In the genomic region with DNA sequence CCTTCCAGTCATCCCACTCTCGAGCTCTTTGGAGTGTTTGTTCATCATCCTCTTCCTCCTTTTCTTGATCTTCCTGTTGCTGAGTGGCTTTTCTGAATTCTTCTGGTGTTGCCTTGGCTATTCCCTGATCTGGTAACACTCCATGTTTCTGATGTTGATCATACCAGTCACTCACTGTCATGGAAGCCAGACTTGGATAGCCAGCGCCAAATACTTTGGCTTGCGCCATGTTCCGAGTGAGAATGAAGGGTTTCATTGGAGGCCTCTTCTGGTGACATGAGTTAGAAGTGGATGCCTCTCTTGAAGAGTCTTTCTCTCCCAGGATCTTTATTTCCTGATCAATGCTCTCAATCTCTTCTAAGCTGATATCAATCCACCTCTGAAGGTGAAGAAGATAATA, we compare ENCODE assay signal across 24 cellular contexts. TPM values are rescaled to one million over a fixed set of nuclear protein-coding genes. Genes with fewer than 3 reads are reported as not detected.
DNase-seq lines count a peak whose midpoint lies in the region; ATAC-seq, FAIRE-seq and TF ChIP-seq lines count a peak whose summit lies in the region.
"Had no signal": no experiment of that assay in that cellular context is flagged by ENCODE, and none has a peak within 500 bp of the region (broad histone marks: within the 10 kb centered on the region; RNA-seq: fewer than 3 reads in every experiment).

No MANE protein-coding gene starts in this region.

- H4K20me1 ChIP-seq in neural progenitor cell (ENCODE audit: low read depth) = no peaks in the 10 kb centered on the region

- H3K36me3 Mint-ChIP-seq in activated CD8-positive, alpha-beta T cell treated with anti-CD3 and anti-CD28 coated beads for 36 hours (ENCODE audit: low read depth) = peaks cover 5% of the 10 kb centered on the region
- no peaks in the 10 kb centered on the region for H3K36me3 Mint-ChIP-seq in activated CD8-positive, alpha-beta T cell treated with anti-CD3 and anti-CD28 coated beads, Interleukin-2, amount 10 ng/mL, durations not matched to agents 7 days and 5 days (ENCODE audit: low read depth)
- H3K36me3 Mint-ChIP-seq in T-cell (no peaks in the 10 kb centered on the region), neural progenitor cell (no peaks in the 10 kb centered on the region)
- no peaks in the 10 kb centered on the region for H3K36me3 Mint-ChIP-seq in dendritic cell treated with granulocyte-macrophage colony-stimulating factor and Interleukin-4, amounts not matched to agents 40 ng/mL and 50 ng/mL, for 4 days (ENCODE audit: low read depth)

- POLR2A ChIA-PET in activated CD8-positive, alpha-beta T cell treated with anti-CD3 and anti-CD28 coated beads for 36 hours (lab: Charles Lee) = interaction anchor here (0.8 to 9.8 kb wide), 5 partner anchors 10 to 1220 kb away, joined by 3 to 235 read pairs (median 18); partner anchors contain the start of genes RAD51C and TEX14
- POLR2A ChIA-PET in activated CD8-positive, alpha-beta T cell treated with anti-CD3 and anti-CD28 coated beads, Interleukin-2, amount 10 ng/mL, durations not matched to agents 7 days and 5 days (lab: Charles Lee) = interaction anchor here (9.7 kb wide), 1 partner anchor 29 kb away, joined by 272 read pairs; no protein-coding TSS in a partner anchor
- POLR2A ChIA-PET in T-cell (lab: Charles Lee) = interaction anchor here in 1 of 2 donors (3.2 kb wide), 1 partner anchor 29 kb away, joined by 29 read pairs; no protein-coding TSS in a partner anchor

- peaks cover 9% of the 10 kb centered on the region for H3K27me3 Mint-ChIP-seq in activated CD8-positive, alpha-beta T cell treated with anti-CD3 and anti-CD28 coated beads for 36 hours
- peaks cover 9% of the 10 kb centered on the region for H3K27me3 Mint-ChIP-seq in activated CD8-positive, alpha-beta T cell treated with anti-CD3 and anti-CD28 coated beads, Interleukin-2, amount 10 ng/mL, durations not matched to agents 7 days and 5 days (ENCODE audit: low read depth)
- peaks cover 0 to 2% of the 10 kb centered on the region in 2 donors for H3K27me3 Mint-ChIP-seq in T-cell
- peaks cover 2% of the 10 kb centered on the region for H3K27me3 Mint-ChIP-seq in dendritic cell treated with granulocyte-macrophage colony-stimulating factor and Interleukin-4, amounts not matched to agents 40 ng/mL and 50 ng/mL, for 4 days
- H3K27me3 Mint-ChIP-seq in neural progenitor cell (ENCODE audit: insufficient read depth, low read depth) = peaks cover 5% of the 10 kb centered on the region

- no peaks in the 10 kb centered on the region for H3K9me3 Mint-ChIP-seq in activated CD8-positive, alpha-beta T cell treated with anti-CD3 and anti-CD28 coated beads for 36 hours
- no peaks in the 10 kb centered on the region for H3K9me3 Mint-ChIP-seq in activated CD8-positive, alpha-beta T cell treated with anti-CD3 and anti-CD28 coated beads, Interleukin-2, amount 10 ng/mL, durations not matched to agents 7 days and 5 days (ENCODE audit: insufficient read depth)
- H3K9me3 Mint-ChIP-seq in T-cell (no peaks in the 10 kb centered on the region), neural progenitor cell (no peaks in the 10 kb centered on the region)
- H3K9me3 Mint-ChIP-seq in dendritic cell treated with granulocyte-macrophage colony-stimulating factor and Interleukin-4, amounts not matched to agents 40 ng/mL and 50 ng/mL, for 4 days = no peaks in the 10 kb centered on the region

- TF ChIP-seq CTCF in activated CD8-positive, alpha-beta T cell treated with anti-CD3 and anti-CD28 coated beads for 36 hours (IDR thresholded peaks at IDR 0.05) = no peak
- TF ChIP-seq CTCF in neural progenitor cell (IDR thresholded peaks at IDR 0.05) = no peak

- H3K36me3 ChIP-seq in neural progenitor cell = no peaks in the 10 kb centered on the region
- H3K36me3 ChIP-seq: HAP-1, uterus, WERI-Rb-1 had no signal

- no peaks in the 10 kb centered on the region for H3K79me2 ChIP-seq in neural progenitor cell (ENCODE audit: low read depth)

- no peaks in the 10 kb centered on the region for H3K9me3 ChIP-seq in neural progenitor cell (ENCODE audit: low read depth)
- H3K9me3 ChIP-seq: uterus had no signal

- FAIRE-seq in GM19239 (lab: Jason Lieb, UNC) = no peak
- FAIRE-seq: bronchial epithelial cell, keratinocyte, small intestine had no signal

- intact Hi-C loops in activated CD8-positive, alpha-beta T cell treated with anti-CD3 and anti-CD28 coated beads for 36 hours (cut with micrococcal nuclease) = no loop called here
- intact Hi-C loops in dendritic cell treated with granulocyte-macrophage colony-stimulating factor and Interleukin-4, amounts not matched to agents 40 ng/mL and 50 ng/mL, for 4 days (cut with micrococcal nuclease) = no loop called here

- peak overlapping the region; percentile 36 for H3K4me3 Mint-ChIP-seq in activated CD8-positive, alpha-beta T cell treated with anti-CD3 and anti-CD28 coated beads for 36 hours
- H3K4me3 Mint-ChIP-seq in activated CD8-positive, alpha-beta T cell treated with anti-CD3 and anti-CD28 coated beads, Interleukin-2, amount 10 ng/mL, durations not matched to agents 7 days and 5 days = no peak overlapping the region
- H3K4me3 Mint-ChIP-seq in T-cell (peak overlapping the region; percentile 10 to 78 (median 35)), neural progenitor cell (no peak overlapping the region)
- H3K4me3 Mint-ChIP-seq in dendritic cell treated with granulocyte-macrophage colony-stimulating factor and Interleukin-4, amounts not matched to agents 40 ng/mL and 50 ng/mL, for 4 days = no peak overlapping the region

- no peak for DNase-seq in activated CD8-positive, alpha-beta T cell treated with anti-CD3 and anti-CD28 coated beads for 36 hours
- DNase-seq in activated CD8-positive, alpha-beta T cell treated with anti-CD3 and anti-CD28 coated beads, Interleukin-2, amount 10 ng/mL, durations not matched to agents 7 days and 5 days = no peak
- no peak for DNase-seq in T-cell
- no peak for DNase-seq in neural progenitor cell (ENCODE audit: low spot score)
- DNase-seq in GM19239 (ENCODE audit: insufficient read length, low spot score) = no peak
- no peak for DNase-seq in OCI-M1 (lab: John Stamatoyannopoulos, UW)
- DNase-seq: DND-41; dorsolateral prefrontal cortex; erythroblast; foreskin melanocyte; hypothalamus; NCI-H1436; NCI-H2171 treated with DMSO at 0.1 percent for 48 hours; small intestine; stimulated activated CD4-positive, alpha-beta T cell treated with anti-CD3 and anti-CD28 coated beads, Interleukin-2, amount 100 ng/mL, for 48 hours; uterus; WERI-Rb-1 had no signal

- H3K4me2 ChIP-seq in neural progenitor cell = no peak overlapping the region

- peaks cover 27% of the 10 kb centered on the region for H3F3A ChIP-seq in neural progenitor cell (ENCODE audit: low read depth)

- no peak for ATAC-seq in activated CD8-positive, alpha-beta T cell treated with anti-CD3 and anti-CD28 coated beads for 36 hours
- no peak for ATAC-seq in activated CD8-positive, alpha-beta T cell treated with anti-CD3 and anti-CD28 coated beads, Interleukin-2, amount 10 ng/mL, durations not matched to agents 7 days and 5 days
- ATAC-seq in T-cell (replicated peaks in 1 of 4) (no peak), HG03342 (IDR thresholded peaks at IDR 0.05; ENCODE audit: unreplicated experiment) (no peak)
- ATAC-seq: Right ventricle myocardium inferior had no signal

- no peaks in the 10 kb centered on the region for H3K27me3 ChIP-seq in neural progenitor cell
- H3K27me3 ChIP-seq: dorsolateral prefrontal cortex, uterus had no signal

- CTCF ChIA-PET in activated CD8-positive, alpha-beta T cell treated with anti-CD3 and anti-CD28 coated beads for 36 hours (lab: Charles Lee) = no interaction called here
- CTCF ChIA-PET in activated CD8-positive, alpha-beta T cell treated with anti-CD3 and anti-CD28 coated beads, Interleukin-2, amount 10 ng/mL, durations not matched to agents 7 days and 5 days (lab: Charles Lee) = interaction anchor here (1.0 to 1.4 kb wide), 2 partner anchors 11 to 21 kb away, joined by 3 read pairs; no protein-coding TSS in a partner anchor
- CTCF ChIA-PET in T-cell (lab: Charles Lee) = interaction anchor here in 1 of 2 donors (1.6 kb wide), 1 partner anchor 29 kb away, joined by 5 read pairs; no protein-coding TSS in a partner anchor

- no peak overlapping the region for H3K4me3 ChIP-seq in neural progenitor cell
- H3K4me3 ChIP-seq: dorsolateral prefrontal cortex, HAP-1, uterus had no signal

- H3K4me1 Mint-ChIP-seq in activated CD8-positive, alpha-beta T cell treated with anti-CD3 and anti-CD28 coated beads for 36 hours (ENCODE audit: low read depth) = peaks cover 18% of the 10 kb centered on the region
- H3K4me1 Mint-ChIP-seq in activated CD8-positive, alpha-beta T cell treated with anti-CD3 and anti-CD28 coated beads, Interleukin-2, amount 10 ng/mL, durations not matched to agents 7 days and 5 days (ENCODE audit: low read depth) = peaks cover 19% of the 10 kb centered on the region
- H3K4me1 Mint-ChIP-seq in T-cell = peaks cover 19 to 25% (median 20%) of the 10 kb centered on the region in 3 donors
- peaks cover 30% of the 10 kb centered on the region for H3K4me1 Mint-ChIP-seq in dendritic cell treated with granulocyte-macrophage colony-stimulating factor and Interleukin-4, amounts not matched to agents 40 ng/mL and 50 ng/mL, for 4 days (ENCODE audit: low read depth)
- peaks cover 15% of the 10 kb centered on the region for H3K4me1 Mint-ChIP-seq in neural progenitor cell

- no peaks in the 10 kb centered on the region for H3K4me1 ChIP-seq in neural progenitor cell
- H3K4me1 ChIP-seq: HAP-1, uterus had no signal

- no peak overlapping the region for H3K9ac ChIP-seq in neural progenitor cell

- H3K27ac ChIP-seq in neural progenitor cell = no peak overlapping the region
- H3K27ac ChIP-seq: C4-2B, uterus had no signal

- no peak overlapping the region for H3K27ac Mint-ChIP-seq in activated CD8-positive, alpha-beta T cell treated with anti-CD3 and anti-CD28 coated beads for 36 hours
- no peak overlapping the region for H3K27ac Mint-ChIP-seq in activated CD8-positive, alpha-beta T cell treated with anti-CD3 and anti-CD28 coated beads, Interleukin-2, amount 10 ng/mL, durations not matched to agents 7 days and 5 days
- H3K27ac Mint-ChIP-seq in T-cell (no peak overlapping the region), neural progenitor cell (no peak overlapping the region)
- peak overlapping the region; percentile 10 for H3K27ac Mint-ChIP-seq in dendritic cell treated with granulocyte-macrophage colony-stimulating factor and Interleukin-4, amounts not matched to agents 40 ng/mL and 50 ng/mL, for 4 days

- peak overlapping the region; percentile 72 for H2AFZ ChIP-seq in neural progenitor cell (replicated peaks)

RNA-seq across cellular contexts. Expression of gene TEX14, which starts 31.2 kb away (rescaled TPM):
- under 1 TPM; 0.23 to 0.31 TPM for total RNA-seq in activated CD8-positive, alpha-beta T cell treated with anti-CD3 and anti-CD28 coated beads for 36 hours
- total RNA-seq in activated CD8-positive, alpha-beta T cell treated with anti-CD3 and anti-CD28 coated beads, Interleukin-2, amount 10 ng/mL, durations not matched to agents 7 days and 5 days = under 1 TPM; 0.10 to 0.18 TPM
- total RNA-seq in T-cell (1 to 10 TPM in 1 of 5 donors, under 1 TPM in 4; 0.59 to 1.2 (median 0.73) TPM), neural progenitor cell (ENCODE audit: low replicate concordance) (0.09 and 1.4 TPM in 2 replicates)
- total RNA-seq: bronchial epithelial cell had no signal

RNA-seq across cellular contexts. Expression of gene RAD51C, which starts 31.8 kb away (rescaled TPM):
- 10 to 100 TPM; 73.3 to 76.8 TPM for total RNA-seq in activated CD8-positive, alpha-beta T cell treated with anti-CD3 and anti-CD28 coated beads for 36 hours
- 10 to 100 TPM; 70.6 to 70.8 TPM for total RNA-seq in activated CD8-positive, alpha-beta T cell treated with anti-CD3 and anti-CD28 coated beads, Interleukin-2, amount 10 ng/mL, durations not matched to agents 7 days and 5 days
- total RNA-seq in T-cell = 10 to 100 TPM; 10.9 to 28.4 (median 18.1) TPM
- total RNA-seq in neural progenitor cell (ENCODE audit: low replicate concordance) = 30.2 and 67.6 TPM in 2 replicates

Comparison
In these comparisons a context has a peak if more than half of its experiments do, and no peak if none do; other contexts are left out.
1. H3K4me3 Mint-ChIP-seq: peak in activated CD8-positive, alpha-beta T cell treated with anti-CD3 and anti-CD28 coated beads for 36 hours (single experiment) and T-cell (3 of 3); none in activated CD8-positive, alpha-beta T cell treated with anti-CD3 and anti-CD28 coated beads, Interleukin-2, amount 10 ng/mL, durations not matched to agents 7 days and 5 days (single experiment), dendritic cell treated with granulocyte-macrophage colony-stimulating factor and Interleukin-4, amounts not matched to agents 40 ng/mL and 50 ng/mL, for 4 days (single experiment) and neural progenitor cell (single experiment).